Comparison of ENCODE assay signal across 1 cellular context in the genomic region with DNA sequence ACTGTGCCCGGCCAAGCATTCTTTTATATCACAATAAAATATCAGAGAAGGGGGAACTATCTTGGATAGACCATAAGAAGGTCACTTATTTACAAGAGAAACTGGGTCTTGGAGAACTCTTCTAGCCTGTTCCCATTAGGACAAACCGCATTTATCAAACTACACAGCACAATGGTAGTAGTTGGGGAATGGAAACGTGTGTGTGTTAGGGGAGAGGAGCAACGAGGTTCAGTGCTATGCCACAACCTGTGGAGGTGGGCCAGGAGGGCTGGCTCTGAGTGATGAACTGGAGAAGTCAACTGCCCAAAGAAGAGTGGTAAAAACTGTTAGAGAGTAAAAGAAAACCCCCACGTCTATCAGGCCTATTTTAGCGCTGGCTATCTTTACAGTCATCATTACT.
TF ChIP-seq lines count a peak whose summit lies in the region.

No MANE protein-coding gene starts in this region.

TF ChIP-seq in endothelial cell of umbilical vein, 7 proteins besides CTCF, POLR2A, EP300 and RAD21:
- TF ChIP-seq JUN (IDR thresholded peaks at IDR 0.05; ENCODE audit: borderline replicate concordance, insufficient read depth, insufficient read length, low read depth), result no peak
- TF ChIP-seq POLR2AphosphoS5 (IDR thresholded peaks at IDR 0.05; ENCODE audit: insufficient read depth, low read depth, low read length), result no peak
- TF ChIP-seq EZH2 (IDR thresholded peaks at IDR 0.05; ENCODE audit: borderline replicate concordance, low read depth, low read length, severe bottlenecking), result no peak
- no peak for TF ChIP-seq GATA2 (IDR thresholded peaks at IDR 0.05; ENCODE audit: insufficient read depth, insufficient read length, low read depth, low read length)
- TF ChIP-seq, protein P1, sequence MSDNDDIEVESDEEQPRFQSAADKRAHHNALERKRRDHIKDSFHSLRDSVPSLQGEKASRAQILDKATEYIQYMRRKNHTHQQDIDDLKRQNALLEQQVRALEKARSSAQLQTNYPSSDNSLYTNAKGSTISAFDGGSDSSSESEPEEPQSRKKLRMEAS (IDR thresholded peaks at IDR 0.05; ENCODE audit: insufficient read depth, insufficient read length), result no peak
- no peak for TF ChIP-seq FOS (IDR thresholded peaks at IDR 0.05; ENCODE audit: borderline replicate concordance, insufficient read depth, low read length)
- no peak for TF ChIP-seq MYC (IDR thresholded peaks at IDR 0.05; ENCODE audit: low read depth, low read length)
